8 cellular contexts compared by ENCODE assay signal in genomic region chr2:171086352-171087290, GRCh38.
DNase-seq lines count a peak whose midpoint lies in the region; ATAC-seq, FAIRE-seq and TF ChIP-seq lines count a peak whose summit lies in the region.

No MANE protein-coding gene starts in this region.

- no peaks in the 10 kb centered on the region for H3K9me3 Mint-ChIP-seq in effector memory CD8-positive, alpha-beta T cell

- H3K9me3 ChIP-seq in thoracic aorta = no peaks in the 10 kb centered on the region

- peak overlapping the region in 1 of 2 donors; percentile 3 for H3K4me3 Mint-ChIP-seq in effector memory CD8-positive, alpha-beta T cell

- peak overlapping the region; percentile 21 to 50 for H3K27ac Mint-ChIP-seq in effector memory CD8-positive, alpha-beta T cell

- DNase-seq in M059J (ENCODE audit: low read depth) (peak; percentile 41), midbrain (lab: John Stamatoyannopoulos, UW) (peak; percentile 44), thoracic aorta (ENCODE audit: low spot score) (no peak), NCI-H146 (lab: John Stamatoyannopoulos, UW) (no peak)
- peak; percentile 2 to 24 (median 4) for DNase-seq in effector memory CD8-positive, alpha-beta T cell

- H3K36me3 ChIP-seq in thoracic aorta = no peaks in the 10 kb centered on the region

- peak; percentile 4 for TF ChIP-seq CTCF in thoracic aorta (IDR thresholded peaks at IDR 0.05)

- H3K36me3 Mint-ChIP-seq in effector memory CD8-positive, alpha-beta T cell (ENCODE audit: insufficient read depth) = peaks cover 8% of the 10 kb centered on the region

- no peak overlapping the region for H3K27ac ChIP-seq in thoracic aorta

- peak overlapping the region; percentile 37 for H3K4me3 ChIP-seq in thoracic aorta

- peak; percentile 31 for FAIRE-seq in G401.6 (lab: Jason Lieb, UNC)

- no peaks in the 10 kb centered on the region for H3K27me3 ChIP-seq in thoracic aorta (replicated peaks; ENCODE audit: insufficient read depth)

- H3K4me1 Mint-ChIP-seq in effector memory CD8-positive, alpha-beta T cell (ENCODE audit: low read depth in 2 of 2) = peaks cover 30 to 45% of the 10 kb centered on the region in 2 donors

- no peaks in the 10 kb centered on the region for H3K27me3 Mint-ChIP-seq in effector memory CD8-positive, alpha-beta T cell

- ATAC-seq in activated CD4-positive, CD25-positive, alpha-beta regulatory T cell treated with anti-CD3 and anti-CD28 coated beads, Interleukin-2, amount 50 U/mL, for 24 hours = peak; percentile 57 to 66
- ATAC-seq in effector memory CD8-positive, alpha-beta T cell (replicated peaks) = peak; percentile 70
- no peak for ATAC-seq in thoracic aorta (ENCODE audit: insufficient number of reproducible peaks, low FRiP score, low read depth)
- no peak for ATAC-seq in HG03175 (IDR thresholded peaks at IDR 0.05; ENCODE audit: unreplicated experiment)

- H3K4me1 ChIP-seq in thoracic aorta (ENCODE audit: control insufficient read depth in 1 of 2, low read depth in 2 of 2) = peaks cover 5 to 10% of the 10 kb centered on the region in 2 donors

Comparison
In these comparisons a context has a peak if more than half of its experiments do, and no peak if none do; other contexts are left out.
1. DNase-seq: peak in M059J (single experiment), effector memory CD8-positive, alpha-beta T cell (3 of 3) and midbrain (single experiment); none in thoracic aorta (single experiment) and NCI-H146 (single experiment).
2. ATAC-seq: peak in activated CD4-positive, CD25-positive, alpha-beta regulatory T cell treated with anti-CD3 and anti-CD28 coated beads, Interleukin-2, amount 50 U/mL, for 24 hours (2 of 2) and effector memory CD8-positive, alpha-beta T cell (single experiment); none in thoracic aorta (single experiment) and HG03175 (single experiment).